ENCODE assay signal across 23 cellular contexts in the genomic region with DNA sequence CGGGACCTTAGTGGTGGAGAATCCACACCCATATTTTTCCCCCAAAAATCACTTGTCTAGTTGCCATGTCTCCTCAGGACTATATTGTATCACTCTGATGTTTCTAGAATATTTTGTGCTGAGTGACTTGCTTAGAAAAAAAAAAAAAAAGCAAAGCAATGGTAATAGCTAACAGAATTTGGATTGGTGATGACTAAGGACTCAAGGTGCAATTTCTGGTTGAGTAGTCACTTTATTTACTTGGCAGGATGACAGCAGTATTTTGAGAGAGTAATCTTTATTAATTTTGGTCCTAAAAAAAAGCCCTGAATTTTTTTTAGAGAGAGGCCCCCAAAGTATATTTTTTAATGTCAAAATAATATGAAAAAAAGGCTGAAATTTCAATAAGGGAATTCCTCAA. TPM values are rescaled to one million over a fixed set of nuclear protein-coding genes. Genes with fewer than 3 reads are reported as not detected.
DNase-seq lines count a peak whose midpoint lies in the region; ATAC-seq, FAIRE-seq and TF ChIP-seq lines count a peak whose summit lies in the region.
"Had no signal": no experiment of that assay in that cellular context is flagged by ENCODE, and none has a peak within 500 bp of the region (broad histone marks: within the 10 kb centered on the region; RNA-seq: fewer than 3 reads in every experiment).

No MANE protein-coding gene starts in this region.

- H2AFZ ChIP-seq in OCI-LY3 (ENCODE audit: low read depth, low read length) (peak overlapping the region; percentile 67; the same call in 1 of the 2 replicates), parathyroid adenoma (peak overlapping the region; percentile 33)

- H3K9ac ChIP-seq in OCI-LY3 (ENCODE audit: low read length): 0 out of 2 replicates have a peak overlapping the region, but pooled peaks have one; percentile 20
- no peak overlapping the region for H3K9ac ChIP-seq in parathyroid adenoma
- H3K9ac ChIP-seq: KMS-11 had no signal

- peaks cover 6% of the 10 kb centered on the region; the same call in 1 of the 2 replicates for H3K79me2 ChIP-seq in OCI-LY3 (ENCODE audit: low read length)
- no peaks in the 10 kb centered on the region for H3K79me2 ChIP-seq in parathyroid adenoma

- H3K27me3 ChIP-seq in OCI-LY3 (ENCODE audit: low read depth, low read length): no peaks in the 10 kb centered on the region
- H3K27me3 ChIP-seq in bronchial epithelial cell (ENCODE audit: control insufficient read depth, insufficient read depth, low read length): no peaks in the 10 kb centered on the region
- H3K27me3 ChIP-seq in parathyroid adenoma (ENCODE audit: control insufficient read depth, insufficient read depth, low read length): no peaks in the 10 kb centered on the region
- no peaks in the 10 kb centered on the region for H3K27me3 ChIP-seq in psoas muscle (ENCODE audit: insufficient read depth in 3 of 3, low read length in 2 of 3)

- H3K9me3 ChIP-seq in OCI-LY3 (ENCODE audit: insufficient read depth, low read length) (no peaks in the 10 kb centered on the region), parathyroid adenoma (ENCODE audit: control insufficient read depth, low read length) (no peaks in the 10 kb centered on the region), psoas muscle (no peaks in the 10 kb centered on the region)

- H3K4me1 ChIP-seq in OCI-LY3 (ENCODE audit: low read length) (peaks cover 73% of the 10 kb centered on the region), parathyroid adenoma (no peaks in the 10 kb centered on the region), psoas muscle (no peaks in the 10 kb centered on the region)

- intact Hi-C loops in psoas muscle (cut with DNase I): no loop called here

- no peaks in the 10 kb centered on the region for H4K20me1 ChIP-seq in OCI-LY3 (ENCODE audit: insufficient read depth, low read length)

- H3K36me3 ChIP-seq in OCI-LY3 (replicated peaks; ENCODE audit: low read depth, low read length) (no peaks in the 10 kb centered on the region), bronchial epithelial cell (ENCODE audit: control insufficient read depth, insufficient read depth, low read length) (no peaks in the 10 kb centered on the region), parathyroid adenoma (ENCODE audit: control insufficient read depth, insufficient read depth, low read length) (no peaks in the 10 kb centered on the region), psoas muscle (ENCODE audit: insufficient read depth in 1 of 2, low read depth in 1 of 2) (no peaks in the 10 kb centered on the region)

- ATAC-seq in GM18511 (IDR thresholded peaks at IDR 0.05; ENCODE audit: unreplicated experiment): no peak
- no peak for ATAC-seq in psoas muscle

- H3K27ac ChIP-seq in OCI-LY3 (ENCODE audit: low read length) (peak overlapping the region; percentile 28; the same call in 1 of the 2 replicates), parathyroid adenoma (no peak overlapping the region), psoas muscle (no peak overlapping the region)
- H3K27ac ChIP-seq: C4-2B, KMS-11 had no signal

- DNase-seq in ELR (ENCODE audit: low read depth): peak; percentile 33
- peak; percentile 80 for DNase-seq in bronchial epithelial cell (ENCODE audit: low read depth)
- no peak for DNase-seq in NCI-H446 treated with DMSO at 0.1 percent for 48 hours (lab: John Stamatoyannopoulos, UW)
- no peak for DNase-seq in psoas muscle
- DNase-seq: CD8-positive, alpha-beta memory T cell; DMS53; EL; GOT3; HCEC 1CT; NCI-H2029 treated with DMSO at 0.1 percent for 48 hours; NCI-H226; NCI-H774; NK-92 treated with Interleukin-12 subunit alpha and Interleukin-12 subunit beta, amount 100 ng/mL, for 24 hours; RPMI8226; SHP77 had no signal

- TF ChIP-seq CTCF in OCI-LY3 (IDR thresholded peaks at IDR 0.05; ENCODE audit: low read depth, low read length) (no peak), bronchial epithelial cell (IDR thresholded peaks at IDR 0.05; ENCODE audit: insufficient read depth, low read length, severe bottlenecking) (no peak), parathyroid adenoma (IDR thresholded peaks at IDR 0.05) (no peak), psoas muscle (IDR thresholded peaks at IDR 0.05) (no peak)

- no peak for FAIRE-seq in bronchial epithelial cell (lab: Jason Lieb, UNC)
- FAIRE-seq: A204.1, D721Med, HTR-8/SVneo had no signal

- H3K4me2 ChIP-seq in OCI-LY3 (ENCODE audit: low read length) (peak overlapping the region; percentile 70), parathyroid adenoma (ENCODE audit: low read length) (no peak overlapping the region)
- H3K4me2 ChIP-seq: KMS-11 had no signal

- H3K4me3 ChIP-seq in OCI-LY3 (ENCODE audit: low read length): peak overlapping the region; percentile 40
- H3K4me3 ChIP-seq in bronchial epithelial cell (ENCODE audit: low read depth, low read length): no peak overlapping the region
- no peak overlapping the region for H3K4me3 ChIP-seq in parathyroid adenoma (ENCODE audit: low read depth, low read length)
- H3K4me3 ChIP-seq in psoas muscle: no peak overlapping the region

- WGBS in psoas muscle, 3 donors: 61 to 80% (median 75%) methylated on average over 1 of the region's 1 CpG

RNA-seq across cellular contexts. Expression of gene MYO3B, which starts 32.8 kb away (rescaled TPM):
- total RNA-seq in bronchial epithelial cell: under 0.01 and 0.77 TPM in 2 replicates
- under 1 TPM in 2 of 4 donors, not detected in 2; 0.04 to 0.32 TPM for total RNA-seq in psoas muscle
- polyA plus RNA-seq in psoas muscle: not detected

Comparison
In these comparisons a context has a peak if more than half of its experiments do, and no peak if none do; other contexts are left out.
1. DNase-seq: peak in ELR (single experiment) and bronchial epithelial cell (single experiment); none in NCI-H446 treated with DMSO at 0.1 percent for 48 hours (single experiment) and psoas muscle (0 of 2).